In the genomic region with DNA sequence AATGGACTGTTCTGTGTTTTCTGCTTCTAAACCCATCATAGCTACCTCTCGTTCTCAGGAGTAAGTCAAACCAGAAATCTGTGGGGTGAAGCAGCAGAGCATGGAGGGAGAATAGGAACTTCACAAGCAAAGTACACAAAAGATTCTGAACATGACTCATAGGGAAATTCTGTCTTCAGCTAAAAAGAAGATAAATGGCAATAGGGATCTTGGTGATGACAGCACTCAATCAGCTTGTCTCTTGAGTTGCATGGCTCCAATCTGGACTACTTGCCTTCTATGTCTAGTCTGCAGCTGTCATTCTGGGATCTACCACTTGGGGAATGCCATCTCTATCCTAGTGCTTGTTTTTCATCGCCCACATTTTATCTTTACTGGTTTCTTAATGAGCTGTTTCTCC, we compare ENCODE assay signal across 9 cellular contexts. TPM values are rescaled to one million over a fixed set of nuclear protein-coding genes. Genes with fewer than 3 reads are reported as not detected.
DNase-seq lines count a peak whose midpoint lies in the region; ATAC-seq, FAIRE-seq and TF ChIP-seq lines count a peak whose summit lies in the region.
"Had no signal": no experiment of that assay in that cellular context is flagged by ENCODE, and none has a peak within 500 bp of the region (broad histone marks: within the 10 kb centered on the region; RNA-seq: fewer than 3 reads in every experiment).

No MANE protein-coding gene starts in this region.

- in situ Hi-C loops in ACHN (cut with HindIII; ENCODE audit: low pct_ligation_motif_present, low pct_unique_long_range_greater_than_20kb, low sequenced_read_pairs): no loop called here

- no peaks in the 10 kb centered on the region for H3K9me3 Mint-ChIP-seq in astrocyte (ENCODE audit: unreplicated experiment)
- H3K9me3 Mint-ChIP-seq: activated naive CD4-positive, alpha-beta T cell treated with anti-CD3 and anti-CD28 coated beads, Interleukin-2, amount 50 U/mL, for 72 hours had no signal

- DNase-seq in ACHN (peak; percentile 8), astrocyte (ENCODE audit: low read depth) (no peak), Peyer's patch (no peak), NCI-H2196 (lab: John Stamatoyannopoulos, UW; ENCODE audit: unreplicated experiment) (no peak), T1000 (lab: John Stamatoyannopoulos, UW) (no peak)
- no peak for DNase-seq in stimulated activated CD4-positive, alpha-beta T cell treated with anti-CD3 and anti-CD28 coated beads, Interleukin-1b, Interleukin-23, amount 100 ng/mL, for 48 hours

- peaks cover 3% of the 10 kb centered on the region for H3K4me1 ChIP-seq in astrocyte (ENCODE audit: insufficient read depth, low read length)
- peaks cover 0 to 13% (median under 1%) of the 10 kb centered on the region in 4 donors for H3K4me1 ChIP-seq in Peyer's patch

- ATAC-seq in GM18907 (IDR thresholded peaks at IDR 0.05; ENCODE audit: unreplicated experiment): peak; percentile 76
- peak; percentile 69 for ATAC-seq in HG03066 (IDR thresholded peaks at IDR 0.05; ENCODE audit: low read depth, unreplicated experiment)

- TF ChIP-seq POLR2A in Peyer's patch (IDR thresholded peaks at IDR 0.05): no peak

- no peak overlapping the region for H3K9ac ChIP-seq in astrocyte (ENCODE audit: low read length)

- H3K27me3 ChIP-seq in astrocyte (ENCODE audit: insufficient read depth, low read length) (no peaks in the 10 kb centered on the region), Peyer's patch (no peaks in the 10 kb centered on the region)

- H3K4me3 Mint-ChIP-seq in astrocyte (ENCODE audit: unreplicated experiment): no peak overlapping the region

- H3K27ac ChIP-seq in astrocyte (ENCODE audit: low read depth, low read length): no peak overlapping the region
- no peak overlapping the region for H3K27ac ChIP-seq in Peyer's patch

- H3K4me1 Mint-ChIP-seq in astrocyte (ENCODE audit: low read depth, unreplicated experiment): peaks cover 10% of the 10 kb centered on the region

- H2AFZ ChIP-seq in astrocyte (ENCODE audit: low read depth, low read length): no peak overlapping the region

- no peaks in the 10 kb centered on the region for H4K20me1 ChIP-seq in astrocyte (ENCODE audit: insufficient read depth, low read length)

- H3K27me3 Mint-ChIP-seq in astrocyte (ENCODE audit: low read depth, unreplicated experiment): peaks cover 5% of the 10 kb centered on the region

- H3K9me3 ChIP-seq in astrocyte (ENCODE audit: insufficient read depth, low read depth, low read length) (no peaks in the 10 kb centered on the region), Peyer's patch (no peaks in the 10 kb centered on the region)

- TF ChIP-seq CTCF in astrocyte (IDR thresholded peaks at IDR 0.05; ENCODE audit: insufficient read depth, low read depth, low read length): peak; percentile 28
- peak in 1 of 6 experiments; percentile 10 for TF ChIP-seq CTCF in Peyer's patch (IDR thresholded peaks at IDR 0.05)

- H3K4me3 ChIP-seq in astrocyte (ENCODE audit: insufficient read depth, low read depth, low read length) (no peak overlapping the region), Peyer's patch (no peak overlapping the region)

- FAIRE-seq in astrocyte (lab: Jason Lieb, UNC): peak; percentile 52

- H3K4me2 ChIP-seq in astrocyte (ENCODE audit: low read length): no peak overlapping the region

- H3K79me2 ChIP-seq in astrocyte (ENCODE audit: insufficient read depth, low read length): no peaks in the 10 kb centered on the region

- H3K36me3 ChIP-seq in astrocyte (ENCODE audit: insufficient read depth, low read length) (no peaks in the 10 kb centered on the region), Peyer's patch (no peaks in the 10 kb centered on the region)

- no peak overlapping the region for H3K27ac Mint-ChIP-seq in astrocyte (ENCODE audit: unreplicated experiment)
- H3K27ac Mint-ChIP-seq: activated naive CD4-positive, alpha-beta T cell treated with anti-CD3 and anti-CD28 coated beads, Interleukin-2, amount 50 U/mL, for 72 hours had no signal

- H3K36me3 Mint-ChIP-seq in astrocyte (ENCODE audit: low read depth, unreplicated experiment): no peaks in the 10 kb centered on the region
- H3K36me3 Mint-ChIP-seq: activated naive CD4-positive, alpha-beta T cell treated with anti-CD3 and anti-CD28 coated beads, Interleukin-2, amount 50 U/mL, for 72 hours had no signal

RNA-seq across cellular contexts. Expression of a gene that starts 13.5 kb away (rescaled TPM):
- total RNA-seq in astrocyte (3.7 TPM in 2 replicates), Peyer's patch (10 to 100 TPM; 20.6 to 48.0 (median 30.0) TPM)
